Comparison of ENCODE assay signal across 8 cellular contexts in genomic region chr19:36688058-36688457, GRCh38. TPM values are rescaled to one million over a fixed set of nuclear protein-coding genes. Genes with fewer than 3 reads are reported as not detected.
A peak's percentile ranks its signal among the peaks of the same experiment; 100 is the strongest.
DNase-seq lines count a peak whose midpoint lies in the region; ATAC-seq and TF ChIP-seq lines count a peak whose summit lies in the region.

No MANE protein-coding gene starts in this region.

- CTCF ChIA-PET in RWPE1 (lab: Yijun Ruan, JAX) = no interaction called here

- ATAC-seq in GM18505 (IDR thresholded peaks at IDR 0.05; ENCODE audit: unreplicated experiment) = no peak

- in situ Hi-C loops in G401 (cut with HindIII; ENCODE audit: low sequenced_read_pairs) = no loop called here

- POLR2A ChIA-PET in RWPE1 (lab: Yijun Ruan, JAX; ENCODE audit: low non-redundant PET) = no interaction called here

- peak overlapping the region; percentile 86 for H3K4me3 ChIP-seq in GM08714 (ENCODE audit: low read length)
- peak overlapping the region; percentile 90 for H3K4me3 ChIP-seq in fibroblast of mammary gland (ENCODE audit: control insufficient read depth, low read depth, low read length)
- H3K4me3 ChIP-seq in retinal pigment epithelial cell (ENCODE audit: low read length) = peak overlapping the region; percentile 74

- no peak for TF ChIP-seq POLR2A in GM18505 (IDR thresholded peaks at IDR 0.05; ENCODE audit: borderline replicate concordance, extremely low read depth, insufficient read depth, insufficient read length)

- TF ChIP-seq CTCF in RWPE1 (conservative IDR thresholded peaks at IDR 0.05; ENCODE audit: low read depth) (no peak), fibroblast of mammary gland (conservative IDR thresholded peaks at IDR 0.05; ENCODE audit: control insufficient read depth, insufficient read depth, low read depth, low read length) (no peak), retinal pigment epithelial cell (conservative IDR thresholded peaks at IDR 0.05; ENCODE audit: low read depth, low read length) (no peak)

- peak overlapping the region; percentile 77 for H3K27ac ChIP-seq in RWPE1

- DNase-seq in RWPE1 (ENCODE audit: low spot score) = no peak
- peak; percentile 4 for DNase-seq in fibroblast of mammary gland (ENCODE audit: low read depth)
- DNase-seq in retinal pigment epithelial cell (ENCODE audit: low read depth) = no peak
- DNase-seq in G401 (ENCODE audit: low spot score) = no peak
- no peak for DNase-seq in activated gamma-delta T cell treated with Interleukin-2 at 50 U/mL for 16 hours
- DNase-seq in DMS 273 treated with DMSO at 0.1 percent for 48 hours (lab: John Stamatoyannopoulos, UW) = no peak

RNA-seq across cellular contexts. Expression of gene ZNF567, which starts 0.6 kb away (rescaled TPM):
- 5.9 and 8.7 TPM in 2 replicates for total RNA-seq in G401 (2014; rRNA removed; shearing (Covaris generic))

RNA-seq across cellular contexts. Expression of gene ZNF461, which starts 21.4 kb away (rescaled TPM):
- total RNA-seq in G401 (2014; rRNA removed; shearing (Covaris generic)) = 0.62 and 8.3 TPM in 2 replicates
